In genomic region chr2:69893684-69894481, GRCh38 we compare ENCODE assay signal across 1 cellular context.
A peak's percentile ranks its signal among the peaks of the same experiment; 100 is the strongest.
TF ChIP-seq lines count a peak whose summit lies in the region.

Gene SNRNP27, plus strand, starts transcription at chr2:69893956. Its CDS starts 29 bp downstream, at chr2:69893985.

TF ChIP-seq in SK-N-SH, 30 proteins besides CTCF, POLR2A, EP300 and RAD21 (continued from another document):
- TF ChIP-seq REST (IDR thresholded peaks at IDR 0.05; ENCODE audit: low read depth, low read length) (peak; percentile 81; the same call in 1 of the 2 replicates), RCOR1 (IDR thresholded peaks at IDR 0.05; ENCODE audit: low read length) (peak; percentile 52; the same call in 1 of the 2 replicates), MXI1 (IDR thresholded peaks at IDR 0.05; ENCODE audit: low read depth, low read length) (peak; percentile 67; the same call in 1 of the 2 replicates), ZBTB33 (IDR thresholded peaks at IDR 0.05; ENCODE audit: borderline replicate concordance, low read depth) (no peak), POLR2AphosphoS5 (IDR thresholded peaks at IDR 0.05; ENCODE audit: low read depth, low read length) (peak; percentile 80), FOXJ3 (CRISPR knock-in tag; IDR thresholded peaks at IDR 0.05) (no peak), YY1 (IDR thresholded peaks at IDR 0.05; ENCODE audit: low read depth) (no peak; the same call in 1 of the 2 replicates), RXRA (IDR thresholded peaks at IDR 0.05; ENCODE audit: borderline replicate concordance, low read depth) (no peak), MAX (IDR thresholded peaks at IDR 0.05; ENCODE audit: low read depth) (peak; percentile 89), TAF1 (IDR thresholded peaks at IDR 0.05; ENCODE audit: borderline replicate concordance, low read depth, low read length) (peak; percentile 100), USF1 (IDR thresholded peaks at IDR 0.05; ENCODE audit: borderline replicate concordance, low read depth) (no peak), PBX3 (IDR thresholded peaks at IDR 0.05) (peak; percentile 20; the same call in 1 of the 2 replicates), TCF12 (IDR thresholded peaks at IDR 0.05) (peak; percentile 31; the same call in 1 of the 2 replicates), MEF2A (IDR thresholded peaks at IDR 0.05; ENCODE audit: borderline replicate concordance, low read depth) (no peak), NFIC (IDR thresholded peaks at IDR 0.05; ENCODE audit: borderline replicate concordance) (no peak), ELF1 (IDR thresholded peaks at IDR 0.05) (peak; percentile 76), TEAD4 (IDR thresholded peaks at IDR 0.05; ENCODE audit: borderline replicate concordance, insufficient read depth) (no peak), EZH2phosphoT487 (IDR thresholded peaks at IDR 0.05; ENCODE audit: borderline replicate concordance, low read depth) (no peak), GATA2 (CRISPR knock-in tag; IDR thresholded peaks at IDR 0.05) (no peak), SIN3A (IDR thresholded peaks at IDR 0.05; ENCODE audit: borderline replicate concordance, low read depth, low read length) (peak; percentile 68; the same call in 1 of the 2 replicates), JUND (IDR thresholded peaks at IDR 0.05) (0 out of 2 replicates have a peak, but pooled peaks have one; percentile 23), GABPA (IDR thresholded peaks at IDR 0.05; ENCODE audit: low read depth) (peak; percentile 98), RFX5 (IDR thresholded peaks at IDR 0.05; ENCODE audit: low read length) (0 out of 2 replicates have a peak, but pooled peaks have one; percentile 20), USF2 (IDR thresholded peaks at IDR 0.05; ENCODE audit: borderline replicate concordance, low read depth, low read length) (no peak), FOXM1 (IDR thresholded peaks at IDR 0.05; ENCODE audit: low read depth) (no peak)
